Comparison of ENCODE assay signal across 9 cellular contexts in the genomic region with DNA sequence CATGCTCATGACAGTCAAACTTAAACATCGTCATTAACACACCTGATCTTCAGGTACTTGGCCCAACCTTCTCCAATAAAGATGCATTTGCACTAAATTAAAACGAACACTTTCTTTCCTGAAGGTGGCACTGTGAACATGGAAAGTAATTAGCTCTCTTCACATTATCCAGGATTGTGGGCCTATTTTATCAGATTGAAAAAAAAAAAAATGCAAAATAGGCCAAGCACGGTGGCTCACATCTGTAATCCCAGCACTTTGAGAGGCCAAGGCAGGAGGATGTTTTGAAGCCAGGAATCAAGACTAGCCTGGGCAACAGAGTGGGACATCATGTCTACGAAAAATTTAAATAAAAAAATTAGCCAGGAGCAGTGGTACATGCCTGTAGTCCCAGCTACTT. TPM values are rescaled to one million over a fixed set of nuclear protein-coding genes. Genes with fewer than 3 reads are reported as not detected.
DNase-seq lines count a peak whose midpoint lies in the region; ATAC-seq and TF ChIP-seq lines count a peak whose summit lies in the region.
"Had no signal": no experiment of that assay in that cellular context is flagged by ENCODE, and none has a peak within 500 bp of the region (broad histone marks: within the 10 kb centered on the region; RNA-seq: fewer than 3 reads in every experiment).

No MANE protein-coding gene starts in this region.

- H3K27ac Mint-ChIP-seq in stimulated activated naive CD8-positive, alpha-beta T cell treated with anti-CD3 and anti-CD28 coated beads, Interleukin-15, amount 100 ng/mL, for 72 hours, result no peak overlapping the region

- H3K27ac ChIP-seq in WERI-Rb-1 (no peak overlapping the region), mesendoderm (ENCODE audit: low read depth, low read length) (no peak overlapping the region)

- H3K4ac ChIP-seq in mesendoderm (ENCODE audit: low read depth, low read length), result no peak overlapping the region

- no peaks in the 10 kb centered on the region for H3K9me3 ChIP-seq in WERI-Rb-1 (ENCODE audit: severe bottlenecking)

- no peaks in the 10 kb centered on the region for H3K79me1 ChIP-seq in mesendoderm (ENCODE audit: low read length)

- H3K27me3 ChIP-seq in GM06990 (replicated peaks; ENCODE audit: control insufficient read depth, insufficient read depth, low read length) (no peaks in the 10 kb centered on the region), WERI-Rb-1 (ENCODE audit: insufficient read depth, low read depth, severe bottlenecking) (no peaks in the 10 kb centered on the region), mesendoderm (ENCODE audit: insufficient read depth, low read length, poor library complexity) (peaks cover 1% of the 10 kb centered on the region)

- no peak for ATAC-seq in stimulated activated naive CD8-positive, alpha-beta T cell treated with anti-CD3 and anti-CD28 coated beads, Interleukin-15, amount 100 ng/mL, for 72 hours
- ATAC-seq in HG03520 (IDR thresholded peaks at IDR 0.05; ENCODE audit: unreplicated experiment), result no peak
- no peak for ATAC-seq in stimulated activated naive CD8-positive, alpha-beta T cell treated with anti-CD3 and anti-CD28 coated beads, Interleukin-15, Interleukin-2, amounts not matched to agents 100 U/mL and 50 U/mL, for 24 hours
- ATAC-seq: left cardiac atrium had no signal

- H3K4me1 ChIP-seq in mesendoderm (ENCODE audit: control insufficient read depth, low read depth, low read length), result no peaks in the 10 kb centered on the region

- DNase-seq in GM06990 (ENCODE audit: extremely low read depth, insufficient read length) (no peak), NCI-H1417 treated with DMSO at 0.1 percent for 48 hours (lab: John Stamatoyannopoulos, UW) (peak; percentile 0), WERI-Rb-1 (no peak), mesendoderm (peak; percentile 45)
- no peak for DNase-seq in stimulated activated naive CD8-positive, alpha-beta T cell treated with anti-CD3 and anti-CD28 coated beads, Interleukin-15, amount 100 ng/mL, for 72 hours
- DNase-seq in activated CD4-positive, alpha-beta T cell treated with anti-CD3 and anti-CD28 coated beads for 1 hour, result no peak
- DNase-seq in stimulated activated naive CD8-positive, alpha-beta T cell treated with anti-CD3 and anti-CD28 coated beads, Interleukin-15, Interleukin-2, amounts not matched to agents 100 U/mL and 50 U/mL, for 24 hours, result no peak
- DNase-seq: left cardiac atrium had no signal

- no peak overlapping the region for H3K4me3 Mint-ChIP-seq in stimulated activated naive CD8-positive, alpha-beta T cell treated with anti-CD3 and anti-CD28 coated beads, Interleukin-15, amount 100 ng/mL, for 72 hours

- H3K4me3 ChIP-seq in GM06990 (replicated peaks; ENCODE audit: low read depth, low read length) (no peak overlapping the region), WERI-Rb-1 (ENCODE audit: low read depth, low read length) (no peak overlapping the region), mesendoderm (ENCODE audit: low read length) (no peak overlapping the region)

- no peak overlapping the region for H3K56ac ChIP-seq in mesendoderm (ENCODE audit: low read length)

- no peak overlapping the region for H3K4me2 ChIP-seq in mesendoderm (ENCODE audit: low read length)

- H3K36me3 ChIP-seq in GM06990 (ENCODE audit: control insufficient read depth, insufficient read depth, low read length), result no peaks in the 10 kb centered on the region
- H3K36me3 ChIP-seq in WERI-Rb-1, result no peaks in the 10 kb centered on the region
- H3K36me3 ChIP-seq in mesendoderm (ENCODE audit: control insufficient read depth, insufficient read depth, low read length), result no peaks in the 10 kb centered on the region

- H3K9me3 Mint-ChIP-seq in stimulated activated naive CD8-positive, alpha-beta T cell treated with anti-CD3 and anti-CD28 coated beads, Interleukin-15, amount 100 ng/mL, for 72 hours, result no peaks in the 10 kb centered on the region

- no CpG with 5 or more reads among the region's 4 CpGs for WGBS in mesendoderm (ENCODE audit: extremely low coverage, insufficient coverage, low lambda C conversion rate)

- H3K79me2 ChIP-seq in mesendoderm (ENCODE audit: control insufficient read depth, insufficient read depth, low read length), result no peaks in the 10 kb centered on the region

- H2BK120ac ChIP-seq in mesendoderm (ENCODE audit: low read depth, low read length), result no peak overlapping the region

- no peak overlapping the region for H4K8ac ChIP-seq in mesendoderm (ENCODE audit: low read depth, low read length)

- TF ChIP-seq CTCF in GM06990 (IDR thresholded peaks at IDR 0.05; ENCODE audit: insufficient read depth, low read length, poor library complexity, severe bottlenecking) (peak; percentile 21), WERI-Rb-1 (IDR thresholded peaks at IDR 0.05; ENCODE audit: low read depth, low read length) (peak; percentile 40; the same call in 1 of the 2 replicates)

- H3K4me1 Mint-ChIP-seq in stimulated activated naive CD8-positive, alpha-beta T cell treated with anti-CD3 and anti-CD28 coated beads, Interleukin-15, amount 100 ng/mL, for 72 hours, result no peaks in the 10 kb centered on the region

- no peak overlapping the region for H2BK15ac ChIP-seq in mesendoderm (replicated peaks; ENCODE audit: low read depth)

- no peak overlapping the region for H3K9ac ChIP-seq in mesendoderm (ENCODE audit: low read length)

- no peak overlapping the region for H3K18ac ChIP-seq in mesendoderm (ENCODE audit: low read length)

- no peak overlapping the region for H4K5ac ChIP-seq in mesendoderm (ENCODE audit: low read length)

- peaks cover 66% of the 10 kb centered on the region for H3K27me3 Mint-ChIP-seq in stimulated activated naive CD8-positive, alpha-beta T cell treated with anti-CD3 and anti-CD28 coated beads, Interleukin-15, amount 100 ng/mL, for 72 hours

- H3K23ac ChIP-seq in mesendoderm (ENCODE audit: low read length), result no peak overlapping the region

- no peak overlapping the region for H2AK5ac ChIP-seq in mesendoderm (ENCODE audit: low read length)

- H2BK5ac ChIP-seq in mesendoderm (ENCODE audit: low read length), result no peak overlapping the region

RNA-seq across cellular contexts. Expression of gene CDC20B, which starts 14.4 kb away (rescaled TPM):
- polyA plus RNA-seq in mesendoderm (2013, experiment 1 of 2), result 0.08 TPM
- 0.07 TPM for polyA plus RNA-seq in mesendoderm (2013, experiment 2 of 2)

RNA-seq across cellular contexts. Expression of gene GPX8, which starts 27.4 kb away (rescaled TPM):
- 76.3 TPM for polyA plus RNA-seq in mesendoderm (2013, experiment 1 of 2)
- polyA plus RNA-seq in mesendoderm (2013, experiment 2 of 2), result 75.8 TPM

RNA-seq across cellular contexts. Expression of gene MCIDAS, which starts 39.7 kb away (rescaled TPM):
- polyA plus RNA-seq in mesendoderm (2013, experiment 1 of 2), result 0.07 TPM
- polyA plus RNA-seq in mesendoderm (2013, experiment 2 of 2), result 0.03 TPM

RNA-seq across cellular contexts. Expression of gene CCNO, which starts 46.0 kb away (rescaled TPM):
- 0.21 TPM for polyA plus RNA-seq in mesendoderm (2013, experiment 1 of 2)
- polyA plus RNA-seq in mesendoderm (2013, experiment 2 of 2), result 0.14 TPM

Comparison
In these comparisons a context has a peak if more than half of its experiments do, and no peak if none do; other contexts are left out.
1. DNase-seq: peak in NCI-H1417 treated with DMSO at 0.1 percent for 48 hours (single experiment) and mesendoderm (single experiment); none in GM06990 (single experiment), WERI-Rb-1 (single experiment), stimulated activated naive CD8-positive, alpha-beta T cell treated with anti-CD3 and anti-CD28 coated beads, Interleukin-15, amount 100 ng/mL, for 72 hours (0 of 2), activated CD4-positive, alpha-beta T cell treated with anti-CD3 and anti-CD28 coated beads for 1 hour (single experiment) and stimulated activated naive CD8-positive, alpha-beta T cell treated with anti-CD3 and anti-CD28 coated beads, Interleukin-15, Interleukin-2, amounts not matched to agents 100 U/mL and 50 U/mL, for 24 hours (single experiment).